ENCODE assay signal across 9 cellular contexts in the genomic region with DNA sequence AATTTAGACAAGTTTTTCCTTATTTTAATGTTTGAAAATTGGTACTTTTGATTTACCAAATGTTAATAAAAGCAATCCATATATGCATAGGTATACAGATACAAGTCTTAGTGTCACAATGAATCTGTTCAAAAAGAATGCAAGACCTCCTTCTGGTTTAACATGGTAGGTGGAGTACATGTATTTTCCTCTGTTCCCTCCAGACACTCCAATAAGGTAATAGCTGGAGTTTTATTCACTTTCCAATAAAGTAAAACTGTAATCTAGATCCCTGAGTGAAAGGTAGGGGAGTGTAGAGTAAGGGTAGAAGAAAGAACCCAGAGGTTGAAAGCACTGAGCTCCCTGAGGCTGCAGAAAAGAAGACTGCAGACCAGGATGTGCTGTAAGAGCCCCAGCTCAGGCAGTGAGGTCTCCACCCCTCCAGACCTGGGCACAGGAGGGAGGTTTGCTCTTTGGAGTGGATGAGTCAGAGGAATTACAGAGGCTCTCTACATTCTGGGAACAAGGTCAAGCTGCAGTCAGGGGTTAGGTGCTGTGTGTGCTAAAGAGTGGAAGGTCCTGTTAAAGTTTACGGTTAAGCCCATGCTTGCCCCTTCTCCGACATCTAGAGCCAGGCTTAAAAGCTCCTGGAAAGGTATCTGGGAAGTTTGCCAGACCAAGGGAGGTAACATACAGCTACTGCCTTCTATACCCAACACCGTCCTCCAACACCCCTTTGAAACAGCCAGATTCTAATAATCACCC. TPM values are rescaled to one million over a fixed set of nuclear protein-coding genes. Genes with fewer than 3 reads are reported as not detected.
DNase-seq lines count a peak whose midpoint lies in the region; ATAC-seq, FAIRE-seq and TF ChIP-seq lines count a peak whose summit lies in the region.
"Had no signal": no experiment of that assay in that cellular context is flagged by ENCODE, and none has a peak within 500 bp of the region (broad histone marks: within the 10 kb centered on the region; RNA-seq: fewer than 3 reads in every experiment).

No MANE protein-coding gene starts in this region.

- no peaks in the 10 kb centered on the region for H3K27me3 Mint-ChIP-seq in activated naive CD8-positive, alpha-beta T cell treated with anti-CD3 and anti-CD28 coated beads, Interleukin-2, amount 10 ng/mL, durations not matched to agents 7 days and 5 days

- POLR2A ChIA-PET in HEK293 (lab: Yijun Ruan, JAX), result interaction anchor here (1.1 kb wide), 1 partner anchor 9 kb away, joined by 4 read pairs; no protein-coding TSS in a partner anchor
- POLR2A ChIA-PET in activated naive CD8-positive, alpha-beta T cell treated with anti-CD3 and anti-CD28 coated beads, Interleukin-2, amount 10 ng/mL, durations not matched to agents 7 days and 5 days (lab: Charles Lee), result interaction anchor here (0.9 kb wide), 1 partner anchor 17 kb away, joined by 3 read pairs; no protein-coding TSS in a partner anchor

- peaks cover 24% of the 10 kb centered on the region for H3K4me1 Mint-ChIP-seq in activated naive CD8-positive, alpha-beta T cell treated with anti-CD3 and anti-CD28 coated beads, Interleukin-2, amount 10 ng/mL, durations not matched to agents 7 days and 5 days

- H3K9me3 ChIP-seq in HEK293 (ENCODE audit: control insufficient read depth, insufficient read depth, low read depth, low read length) (no peaks in the 10 kb centered on the region), kidney (ENCODE audit: control insufficient read depth in 1 of 2, low read length in 2 of 2) (no peaks in the 10 kb centered on the region)

- H3K4me3 Mint-ChIP-seq in activated naive CD8-positive, alpha-beta T cell treated with anti-CD3 and anti-CD28 coated beads, Interleukin-2, amount 10 ng/mL, durations not matched to agents 7 days and 5 days, result no peak overlapping the region

- no peak overlapping the region for H3K9ac ChIP-seq in kidney (ENCODE audit: low read length in 2 of 2)

- intact Hi-C loops in kidney (cut with DNase I), result no loop called here

- H3K36me3 Mint-ChIP-seq in activated naive CD8-positive, alpha-beta T cell treated with anti-CD3 and anti-CD28 coated beads, Interleukin-2, amount 10 ng/mL, durations not matched to agents 7 days and 5 days, result peaks cover 64% of the 10 kb centered on the region

- H3K27ac ChIP-seq in HEK293 (ENCODE audit: extremely low read depth, low read depth, low read length) (no peak overlapping the region), kidney (ENCODE audit: low read depth in 2 of 2, low read length in 2 of 2) (peak overlapping the region in 1 of 2 donors; percentile 23)
- H3K27ac ChIP-seq: tibial nerve had no signal

- FAIRE-seq in kidney (lab: Jason Lieb, UNC), result no peak

- CTCF ChIA-PET in HEK293 (lab: Yijun Ruan, JAX), result interaction anchor here (0.9 to 2.3 kb wide), 4 partner anchors 8 to 261 kb away, joined by 4 to 17 read pairs (median 8); no protein-coding TSS in a partner anchor

- no peak overlapping the region for H3K4me3 ChIP-seq in HEK293 (ENCODE audit: low read depth, low read length)
- peak overlapping the region in 1 of 2 donors; percentile 5 for H3K4me3 ChIP-seq in kidney (ENCODE audit: low read length in 2 of 2)
- H3K4me3 ChIP-seq: tibial nerve had no signal

- DNase-seq in AG08395 (ENCODE audit: low spot score), result peak; percentile 21
- DNase-seq in activated naive CD8-positive, alpha-beta T cell treated with anti-CD3 and anti-CD28 coated beads, Interleukin-2, amount 10 ng/mL, durations not matched to agents 7 days and 5 days, result no peak
- DNase-seq in kidney glomerular epithelial cell (lab: John Stamatoyannopoulos, UW), result peak; percentile 76
- no peak for DNase-seq in stimulated activated CD4-positive, alpha-beta T cell treated with anti-CD3 and anti-CD28 coated beads, Interleukin-4, amount 100 ng/mL, for 1 hour
- DNase-seq in kidney, result no peak

- peaks cover 5% of the 10 kb centered on the region for H3K9me3 Mint-ChIP-seq in activated naive CD8-positive, alpha-beta T cell treated with anti-CD3 and anti-CD28 coated beads, Interleukin-2, amount 10 ng/mL, durations not matched to agents 7 days and 5 days

- TF ChIP-seq CTCF in HEK293 (tag by site-specific recombination; IDR thresholded peaks at IDR 0.05) (no peak), kidney (IDR thresholded peaks at IDR 0.05; ENCODE audit: borderline replicate concordance, extremely low read depth, insufficient read depth) (no peak)

- H3K4me1 ChIP-seq in HEK293 (ENCODE audit: control insufficient read depth, insufficient read depth, low read length), result peaks cover under 1% of the 10 kb centered on the region; the same call in 1 of the 2 replicates
- H3K4me1 ChIP-seq in kidney (ENCODE audit: control insufficient read depth in 1 of 2, insufficient read depth in 1 of 2, low read depth in 1 of 2, low read length in 2 of 2), result peaks cover 0 to 2% of the 10 kb centered on the region in 2 donors
- H3K4me1 ChIP-seq: tibial nerve had no signal

- no peaks in the 10 kb centered on the region for H3K36me3 ChIP-seq in HEK293 (ENCODE audit: control insufficient read depth in 2 of 2, insufficient read depth in 1 of 2, low read length in 2 of 2)
- H3K36me3 ChIP-seq in kidney (ENCODE audit: control insufficient read depth in 1 of 2, insufficient read depth in 2 of 2, low read length in 2 of 2), result peaks cover 0 to 2% of the 10 kb centered on the region in 2 donors
- H3K36me3 ChIP-seq: tibial nerve had no signal

- ATAC-seq in activated naive CD8-positive, alpha-beta T cell treated with anti-CD3 and anti-CD28 coated beads, Interleukin-2, amount 10 ng/mL, durations not matched to agents 7 days and 5 days (ENCODE audit: low read depth), result peak; percentile 59
- ATAC-seq in HG03439 (IDR thresholded peaks at IDR 0.05; ENCODE audit: unreplicated experiment) (no peak), GM21737 (IDR thresholded peaks at IDR 0.05; ENCODE audit: unreplicated experiment) (no peak)

- peak overlapping the region; percentile 53 for H3K27ac Mint-ChIP-seq in activated naive CD8-positive, alpha-beta T cell treated with anti-CD3 and anti-CD28 coated beads, Interleukin-2, amount 10 ng/mL, durations not matched to agents 7 days and 5 days

TF ChIP-seq in HEK293, 187 proteins besides CTCF, POLR2A, EP300 and RAD21:
- TF ChIP-seq, protein P1, sequence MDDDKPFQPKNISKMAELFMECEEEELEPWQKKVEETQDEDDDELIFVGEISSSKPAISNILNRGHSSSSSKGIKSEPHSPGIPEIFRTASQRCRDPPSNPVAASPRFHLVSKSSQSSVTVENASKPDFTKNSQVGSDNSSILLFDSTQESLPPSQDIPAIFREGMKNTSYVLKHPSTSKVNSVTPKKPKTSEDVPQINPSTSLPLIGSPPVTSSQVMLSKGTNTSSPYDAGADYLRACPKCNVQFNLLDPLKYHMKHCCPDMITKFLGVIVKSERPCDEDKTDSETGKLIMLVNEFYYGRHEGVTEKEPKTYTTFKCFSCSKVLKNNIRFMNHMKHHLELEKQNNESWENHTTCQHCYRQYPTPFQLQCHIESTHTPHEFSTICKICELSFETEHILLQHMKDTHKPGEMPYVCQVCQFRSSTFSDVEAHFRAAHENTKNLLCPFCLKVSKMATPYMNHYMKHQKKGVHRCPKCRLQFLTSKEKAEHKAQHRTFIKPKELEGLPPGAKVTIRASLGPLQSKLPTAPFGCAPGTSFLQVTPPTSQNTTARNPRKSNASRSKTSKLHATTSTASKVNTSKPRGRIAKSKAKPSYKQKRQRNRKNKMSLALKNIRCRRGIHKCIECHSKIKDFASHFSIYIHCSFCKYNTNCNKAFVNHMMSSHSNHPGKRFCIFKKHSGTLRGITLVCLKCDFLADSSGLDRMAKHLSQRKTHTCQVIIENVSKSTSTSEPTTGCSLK (tag by site-specific recombination; IDR thresholded peaks at IDR 0.05), result no peak
- peak; percentile 35; the same call in 1 of the 2 replicates for TF ChIP-seq GLIS1 (tag by site-specific recombination; IDR thresholded peaks at IDR 0.05)

RNA-seq across cellular contexts. Expression of gene STAT1, which starts 27.6 kb away (rescaled TPM):
- 100 to 1,000 TPM; 544 to 571 TPM for total RNA-seq in activated naive CD8-positive, alpha-beta T cell treated with anti-CD3 and anti-CD28 coated beads, Interleukin-2, amount 10 ng/mL, durations not matched to agents 7 days and 5 days
- 121 TPM for total RNA-seq in kidney
- 37.5 TPM for polyA plus RNA-seq in kidney (ENCODE audit: insufficient read depth, low read depth, low replicate concordance)

Comparison
In these comparisons a context has a peak if more than half of its experiments do, and no peak if none do; other contexts are left out.
1. DNase-seq: peak in AG08395 (single experiment) and kidney glomerular epithelial cell (single experiment); none in activated naive CD8-positive, alpha-beta T cell treated with anti-CD3 and anti-CD28 coated beads, Interleukin-2, amount 10 ng/mL, durations not matched to agents 7 days and 5 days (single experiment), stimulated activated CD4-positive, alpha-beta T cell treated with anti-CD3 and anti-CD28 coated beads, Interleukin-4, amount 100 ng/mL, for 1 hour (single experiment) and kidney (single experiment).